In genomic region chr19:1510442-1510806, GRCh38 we compare ENCODE assay signal across 23 cellular contexts. TPM values are rescaled to one million over a fixed set of nuclear protein-coding genes. Genes with fewer than 3 reads are reported as not detected.
A peak's percentile ranks its signal among the peaks of the same experiment; 100 is the strongest.
DNase-seq lines count a peak whose midpoint lies in the region; ATAC-seq and TF ChIP-seq lines count a peak whose summit lies in the region.
"Had no signal": no experiment of that assay in that cellular context is flagged by ENCODE, and none has a peak within 500 bp of the region (broad histone marks: within the 10 kb centered on the region; RNA-seq: fewer than 3 reads in every experiment).

No MANE protein-coding gene starts in this region.

- no peaks in the 10 kb centered on the region for H3K36me3 ChIP-seq in BLaER1
- H3K36me3 ChIP-seq: BE2C, brain microvascular endothelial cell, upper lobe of left lung had no signal

- H3K36me3 Mint-ChIP-seq in MCF 10A (ENCODE audit: insufficient read depth, unreplicated experiment) = peaks cover 11% of the 10 kb centered on the region

- H3K27ac Mint-ChIP-seq in MCF 10A (ENCODE audit: low read depth, unreplicated experiment) = peak overlapping the region; percentile 7
- H3K27ac Mint-ChIP-seq: activated CD8-positive, alpha-beta T cell treated with anti-CD3 and anti-CD28 coated beads for 36 hours had no signal

- no peak for ATAC-seq in GM19324 (IDR thresholded peaks at IDR 0.05; ENCODE audit: low FRiP score, unreplicated experiment)
- ATAC-seq: activated CD8-positive, alpha-beta T cell treated with anti-CD3 and anti-CD28 coated beads for 36 hours; left cardiac atrium; naive thymus-derived CD4-positive, alpha-beta T cell; right cardiac atrium had no signal

- peak overlapping the region; percentile 36; the same call in 1 of the 2 replicates for H3K4me3 ChIP-seq in BLaER1
- H3K4me3 ChIP-seq: upper lobe of left lung had no signal

- no peaks in the 10 kb centered on the region for H3K9me3 ChIP-seq in BLaER1
- H3K9me3 ChIP-seq: BE2C had no signal

- no peak for TF ChIP-seq CTCF in MCF 10A (IDR thresholded peaks at IDR 0.05; ENCODE audit: unreplicated experiment)

- no peak overlapping the region for H3K27ac ChIP-seq in BLaER1
- H3K27ac ChIP-seq: brain microvascular endothelial cell, upper lobe of left lung had no signal

- peaks cover 9% of the 10 kb centered on the region for H3K4me1 Mint-ChIP-seq in MCF 10A (ENCODE audit: insufficient read depth, unreplicated experiment)

- peak overlapping the region; percentile 89 for H3K4me2 ChIP-seq in BLaER1

- CTCF ChIA-PET in MCF 10A (lab: Yijun Ruan, JAX) = no interaction called here

- H3K9ac ChIP-seq in BLaER1 = no peak overlapping the region

- peaks cover 41% of the 10 kb centered on the region for H3K27me3 ChIP-seq in BLaER1
- H3K27me3 ChIP-seq: brain microvascular endothelial cell had no signal

- POLR2A ChIA-PET in MCF 10A (lab: Yijun Ruan, JAX) = no interaction called here

- BruUV-seq in MCF 10A (replicated peaks; lab: Mats Ljungman, UMichigan) = no TSS peak

- DNase-seq in MCF 10A (ENCODE audit: unreplicated experiment) = no peak
- peak; percentile 43 for DNase-seq in myocyte (ENCODE audit: low read depth)
- DNase-seq in hypothalamus (lab: John Stamatoyannopoulos, UW) = no peak
- DNase-seq in activated gamma-delta T cell (lab: John Stamatoyannopoulos, UW) = no peak
- DNase-seq: activated CD8-positive, alpha-beta T cell treated with anti-CD3 and anti-CD28 coated beads for 36 hours; activated effector memory CD4-positive, alpha-beta T cell treated with anti-CD3 and anti-CD28 coated beads, Interleukin-2, amount 50 U/mL, for 16 hours; activated T-cell treated with anti-CD3 and anti-CD28 coated beads for 4 hours; BE2C; brain microvascular endothelial cell; Calu3; glutamatergic neuron; left cardiac atrium; mesendoderm; naive thymus-derived CD4-positive, alpha-beta T cell; NCI-H1048; NCI-H1930; NCI-H748 treated with DMSO at 0.1 percent for 48 hours; upper lobe of left lung had no signal

- intact Hi-C loops in MCF 10A (cut with micrococcal nuclease) = loop anchor here (5.0 kb wide), 1 partner anchor 233 kb away; the partner anchor contains the start of gene FAM174C

- no peaks in the 10 kb centered on the region for H3K9me3 Mint-ChIP-seq in MCF 10A (ENCODE audit: unreplicated experiment)
- H3K9me3 Mint-ChIP-seq: activated CD8-positive, alpha-beta T cell treated with anti-CD3 and anti-CD28 coated beads for 36 hours had no signal

- H3K4me1 ChIP-seq in BLaER1 = peaks cover 51% of the 10 kb centered on the region

- H3K27me3 Mint-ChIP-seq in MCF 10A (ENCODE audit: insufficient read depth, unreplicated experiment) = no peaks in the 10 kb centered on the region

- peaks cover 31% of the 10 kb centered on the region for H4K20me1 ChIP-seq in BLaER1

- no peak overlapping the region for H3K4me3 Mint-ChIP-seq in MCF 10A (ENCODE audit: unreplicated experiment)
- H3K4me3 Mint-ChIP-seq: activated CD8-positive, alpha-beta T cell treated with anti-CD3 and anti-CD28 coated beads for 36 hours had no signal

RNA-seq across cellular contexts. Expression of gene ADAMTSL5, which starts 2.4 kb away (rescaled TPM):
- total RNA-seq in MCF 10A (2022) (11.1 and 13.7 TPM in 2 replicates), myocyte (9.7 and 9.8 TPM in 2 replicates)
- polyA plus RNA-seq in myocyte (2012) = 14.9 TPM

RNA-seq across cellular contexts. Expression of gene PLK5, which starts 13.5 kb away (rescaled TPM):
- total RNA-seq in MCF 10A (2022) = 0.21 and 0.22 TPM in 2 replicates
- total RNA-seq in myocyte = not detected in 2 replicates
- polyA plus RNA-seq in myocyte (2012) = not detected
- total RNA-seq: A172; activated CD8-positive, alpha-beta T cell treated with anti-CD3 and anti-CD28 coated beads for 36 hours; Calu3; HT1080; left cardiac atrium; naive thymus-derived CD4-positive, alpha-beta T cell; right cardiac atrium; upper lobe of left lung had no signal
- polyA plus RNA-seq: naive thymus-derived CD4-positive, alpha-beta T cell had no signal

RNA-seq across cellular contexts. Expression of gene REEP6, which starts 19.4 kb away (rescaled TPM):
- 3.8 TPM in 2 replicates for total RNA-seq in MCF 10A (2022)
- total RNA-seq in myocyte = 4.3 and 7.4 TPM in 2 replicates
- polyA plus RNA-seq in myocyte (2012) = 3.6 TPM

RNA-seq across cellular contexts. Expression of gene PCSK4, which starts 20.3 kb away (rescaled TPM):
- total RNA-seq in MCF 10A (2022) = 3.4 and 3.7 TPM in 2 replicates
- 7.1 and 8.5 TPM in 2 replicates for total RNA-seq in myocyte
- polyA plus RNA-seq in myocyte (2012) = 3.9 TPM

RNA-seq across cellular contexts. Expression of gene C19orf25, which starts 31.4 kb away (rescaled TPM):
- total RNA-seq in MCF 10A (2022) = 36.3 and 40.5 TPM in 2 replicates
- 37.6 and 53.1 TPM in 2 replicates for total RNA-seq in myocyte
- 31.9 TPM for polyA plus RNA-seq in myocyte (2012)
